In genomic region chr2:198371329-198371728, GRCh38 we compare ENCODE assay signal across 17 cellular contexts.
DNase-seq lines count a peak whose midpoint lies in the region; ATAC-seq and TF ChIP-seq lines count a peak whose summit lies in the region.
"Had no signal": no experiment of that assay in that cellular context is flagged by ENCODE, and none has a peak within 500 bp of the region (broad histone marks: within the 10 kb centered on the region; RNA-seq: fewer than 3 reads in every experiment).

No MANE protein-coding gene starts in this region.

- no peak for ATAC-seq in T-helper 17 cell

- H3K27ac Mint-ChIP-seq in T-helper 17 cell = no peak overlapping the region

- no peak overlapping the region for H3K18ac ChIP-seq in mesenchymal stem cell (ENCODE audit: low read depth in 1 of 2, low read length in 2 of 2)

- no peak overlapping the region; a peak in 1 of 22 replicates for H3K9ac ChIP-seq in BLaER1 treated with 17β-estradiol and CSF1 and Interleukin-3, amounts not matched to agents 10 nM and 100 nM
- no peak overlapping the region for H3K9ac ChIP-seq in MM.1S (ENCODE audit: low read length)
- peak overlapping the region; percentile 90 for H3K9ac ChIP-seq in mesenchymal stem cell (ENCODE audit: low read length)

- no peak overlapping the region; a peak in 1 of 22 replicates for H3K27ac ChIP-seq in BLaER1 treated with 17β-estradiol and CSF1 and Interleukin-3, amounts not matched to agents 10 nM and 100 nM
- H3K27ac ChIP-seq in MM.1S (ENCODE audit: low read length) (no peak overlapping the region), mesenchymal stem cell (ENCODE audit: low read length, poor library complexity, severe bottlenecking) (no peak overlapping the region)
- H3K27ac ChIP-seq: HL-60, RWPE1, SJCRH30 had no signal

- DNase-seq in MM.1S = no peak
- DNase-seq in T-helper 17 cell = no peak
- DNase-seq in mesenchymal stem cell = no peak
- no peak for DNase-seq in dedifferentiated amniotic fluid mesenchymal stem cell (ENCODE audit: extremely low spot score)
- no peak for DNase-seq in RPMI8226
- DNase-seq in NAMALWA (ENCODE audit: low spot score) = no peak
- DNase-seq in T-helper 1 cell = no peak
- DNase-seq: COR-L47, GF-D8, H9, NCI-H1092, NCI-H2081 treated with DMSO at 0.1 percent for 48 hours, NCI-H510A treated with DMSO at 0.1 percent for 48 hours had no signal

- no peaks in the 10 kb centered on the region for H4K20me1 ChIP-seq in BLaER1 treated with 17β-estradiol and CSF1 and Interleukin-3, amounts not matched to agents 10 nM and 100 nM
- H4K20me1 ChIP-seq in MM.1S (ENCODE audit: insufficient read depth, low read length) = peaks cover 27% of the 10 kb centered on the region

- no peak overlapping the region for H2BK12ac ChIP-seq in mesenchymal stem cell (ENCODE audit: low read length in 2 of 2)

- H3K36me3 Mint-ChIP-seq in T-helper 17 cell (ENCODE audit: low read depth) = peaks cover 2% of the 10 kb centered on the region

- no peaks in the 10 kb centered on the region for H3K9me3 ChIP-seq in BLaER1 treated with 17β-estradiol and CSF1 and Interleukin-3, amounts not matched to agents 10 nM and 100 nM (replicated peaks in 1 of 11)
- no peaks in the 10 kb centered on the region for H3K9me3 ChIP-seq in MM.1S (replicated peaks; ENCODE audit: insufficient read depth, low read length)
- no peaks in the 10 kb centered on the region for H3K9me3 ChIP-seq in T-helper 17 cell (ENCODE audit: control insufficient read depth, low read length, poor library complexity, severe bottlenecking)
- H3K9me3 ChIP-seq in mesenchymal stem cell (ENCODE audit: control insufficient read depth, low read length) = no peaks in the 10 kb centered on the region
- H3K9me3 ChIP-seq: SJCRH30 had no signal

- H2BK5ac ChIP-seq in mesenchymal stem cell (ENCODE audit: low read depth, low read length, poor library complexity, severe bottlenecking) = no peak overlapping the region

- H3K4me3 Mint-ChIP-seq in T-helper 17 cell = peak overlapping the region; percentile 78
- H3K4me3 Mint-ChIP-seq: H9 had no signal

- peaks cover 15% of the 10 kb centered on the region for H3F3A ChIP-seq in MM.1S (ENCODE audit: insufficient read depth, low read length)

- H2AK5ac ChIP-seq in mesenchymal stem cell (ENCODE audit: low read length, severe bottlenecking) = no peak overlapping the region

- peak overlapping the region in 9 of 11 experiments; percentile 63 to 97 (median 82); a peak in 14 of 22 replicates for H3K4me2 ChIP-seq in BLaER1 treated with 17β-estradiol and CSF1 and Interleukin-3, amounts not matched to agents 10 nM and 100 nM
- H3K4me2 ChIP-seq in MM.1S (ENCODE audit: low read depth, low read length) (peak overlapping the region; percentile 66; the same call in 1 of the 2 replicates), mesenchymal stem cell (ENCODE audit: low read length, poor library complexity, severe bottlenecking) (no peak overlapping the region)

- no peaks in the 10 kb centered on the region for H3K9me2 ChIP-seq in MM.1S (replicated peaks; ENCODE audit: insufficient read depth, low read length)

- no peak for TF ChIP-seq CTCF in MM.1S (IDR thresholded peaks at IDR 0.05; ENCODE audit: low read length)

- H3K36me3 ChIP-seq in BLaER1 treated with 17β-estradiol and CSF1 and Interleukin-3, amounts not matched to agents 10 nM and 100 nM = no peaks in the 10 kb centered on the region
- H3K36me3 ChIP-seq in MM.1S (replicated peaks; ENCODE audit: insufficient read depth, low read length) = no peaks in the 10 kb centered on the region
- no peaks in the 10 kb centered on the region for H3K36me3 ChIP-seq in mesenchymal stem cell (ENCODE audit: control insufficient read depth in 1 of 2, insufficient read depth in 2 of 2, low read depth in 1 of 2, low read length in 2 of 2)
- H3K36me3 ChIP-seq: SJCRH30 had no signal

- H3K23ac ChIP-seq in mesenchymal stem cell (ENCODE audit: low read length in 2 of 2) = no peak overlapping the region

- H3K4ac ChIP-seq in mesenchymal stem cell (ENCODE audit: low read depth in 1 of 2, low read length in 2 of 2) = no peak overlapping the region

- peaks cover 52% of the 10 kb centered on the region for H3K27me3 Mint-ChIP-seq in T-helper 17 cell

- no peaks in the 10 kb centered on the region for H3K79me2 ChIP-seq in MM.1S (ENCODE audit: low read length)

- H4K8ac ChIP-seq in mesenchymal stem cell (ENCODE audit: low read length) = no peak overlapping the region

- peaks cover 6% of the 10 kb centered on the region for H3K4me1 Mint-ChIP-seq in T-helper 17 cell

- no peak overlapping the region for H2BK120ac ChIP-seq in mesenchymal stem cell (ENCODE audit: low read depth, low read length)

- H3K79me1 ChIP-seq in mesenchymal stem cell (replicated peaks; ENCODE audit: low read length, poor library complexity, severe bottlenecking) = no peaks in the 10 kb centered on the region

- no peak overlapping the region for H3K14ac ChIP-seq in mesenchymal stem cell (ENCODE audit: low read length in 2 of 2)

- no peak overlapping the region for H2AFZ ChIP-seq in MM.1S (ENCODE audit: low read length)
- no peak overlapping the region for H2AFZ ChIP-seq in mesenchymal stem cell (ENCODE audit: low read depth, low read length)

- H3K27me3 ChIP-seq in BLaER1 treated with 17β-estradiol and CSF1 and Interleukin-3, amounts not matched to agents 10 nM and 100 nM = no peaks in the 10 kb centered on the region
- peaks cover 93% of the 10 kb centered on the region for H3K27me3 ChIP-seq in MM.1S (replicated peaks; ENCODE audit: insufficient read depth, low read length)
- H3K27me3 ChIP-seq in mesenchymal stem cell (ENCODE audit: control insufficient read depth in 1 of 2, insufficient read depth in 1 of 2, low read length in 2 of 2) = no peaks in the 10 kb centered on the region
- H3K27me3 ChIP-seq: SJCRH30 had no signal

- 91% methylated on average over 1 of the region's 1 CpG for WGBS in mesenchymal stem cell

- H4K91ac ChIP-seq in mesenchymal stem cell (ENCODE audit: low read length) = no peak overlapping the region

- no peak overlapping the region for H2BK15ac ChIP-seq in mesenchymal stem cell (ENCODE audit: low read depth, poor library complexity, severe bottlenecking)

- H3K4me1 ChIP-seq in BLaER1 treated with 17β-estradiol and CSF1 and Interleukin-3, amounts not matched to agents 10 nM and 100 nM = peaks cover 0 to 22% (median 14%) of the 10 kb centered on the region in 10 experiments; a peak in 14 of 20 replicates
- peaks cover 13% of the 10 kb centered on the region for H3K4me1 ChIP-seq in MM.1S (ENCODE audit: low read length)
- H3K4me1 ChIP-seq in mesenchymal stem cell (ENCODE audit: control insufficient read depth, insufficient read depth, low read depth, low read length) = no peaks in the 10 kb centered on the region

- H3K4me3 ChIP-seq in BLaER1 treated with 17β-estradiol and CSF1 and Interleukin-3, amounts not matched to agents 10 nM and 100 nM = peak overlapping the region in 2 of 10 experiments; percentile 43 to 53; a peak in 2 of 20 replicates
- H3K4me3 ChIP-seq in MM.1S (ENCODE audit: low read length) (no peak overlapping the region), mesenchymal stem cell (ENCODE audit: insufficient read depth in 1 of 2, low read depth in 1 of 2, low read length in 2 of 2) (peak overlapping the region in 1 of 2 experiments; percentile 76)
- H3K4me3 ChIP-seq: SJCRH30 had no signal
